1 cellular context compared by ENCODE assay signal in the genomic region with DNA sequence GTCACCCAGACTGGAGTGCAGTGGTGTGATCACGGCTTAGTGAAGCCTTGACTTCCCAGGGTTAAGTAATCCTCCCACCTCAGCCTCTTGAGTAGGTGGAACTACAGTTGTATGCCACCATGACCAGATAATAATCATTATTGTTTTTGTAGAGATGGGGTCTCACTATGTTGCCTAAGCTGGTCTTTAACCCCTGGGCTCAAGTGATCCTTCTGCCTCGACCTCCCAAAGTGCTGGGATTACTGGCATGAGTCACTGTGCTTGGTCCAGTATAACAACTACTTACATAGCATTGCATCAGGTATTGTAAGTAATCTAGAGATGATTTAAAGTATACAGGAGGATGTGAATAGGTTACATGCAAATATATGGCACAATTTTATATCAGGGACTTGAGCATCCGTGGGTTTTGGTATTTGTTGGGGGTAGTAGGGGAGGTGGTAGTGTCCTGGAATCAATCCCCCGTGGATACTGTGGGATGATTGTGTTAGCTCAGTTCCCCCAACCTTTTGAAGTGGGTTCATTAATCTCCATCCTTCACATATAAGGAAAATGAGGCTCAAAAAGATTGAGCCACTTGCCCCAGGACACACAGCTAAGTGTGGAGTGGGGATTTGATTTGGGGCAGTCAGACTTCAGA.
TF ChIP-seq lines count a peak whose summit lies in the region.

No MANE protein-coding gene starts in this region.

TF ChIP-seq in K562, 482 proteins besides CTCF, POLR2A, EP300 and RAD21 (continued from another document and continues in another):
- TF ChIP-seq PHTF2 (CRISPR knock-in tag; IDR thresholded peaks at IDR 0.05): no peak
- TF ChIP-seq BCL6 (CRISPR knock-in tag; IDR thresholded peaks at IDR 0.05): no peak
- no peak for TF ChIP-seq HMG20B (CRISPR knock-in tag; IDR thresholded peaks at IDR 0.05)
- TF ChIP-seq, protein P1, sequence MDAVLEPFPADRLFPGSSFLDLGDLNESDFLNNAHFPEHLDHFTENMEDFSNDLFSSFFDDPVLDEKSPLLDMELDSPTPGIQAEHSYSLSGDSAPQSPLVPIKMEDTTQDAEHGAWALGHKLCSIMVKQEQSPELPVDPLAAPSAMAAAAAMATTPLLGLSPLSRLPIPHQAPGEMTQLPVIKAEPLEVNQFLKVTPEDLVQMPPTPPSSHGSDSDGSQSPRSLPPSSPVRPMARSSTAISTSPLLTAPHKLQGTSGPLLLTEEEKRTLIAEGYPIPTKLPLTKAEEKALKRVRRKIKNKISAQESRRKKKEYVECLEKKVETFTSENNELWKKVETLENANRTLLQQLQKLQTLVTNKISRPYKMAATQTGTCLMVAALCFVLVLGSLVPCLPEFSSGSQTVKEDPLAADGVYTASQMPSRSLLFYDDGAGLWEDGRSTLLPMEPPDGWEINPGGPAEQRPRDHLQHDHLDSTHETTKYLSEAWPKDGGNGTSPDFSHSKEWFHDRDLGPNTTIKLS (IDR thresholded peaks at IDR 0.05; ENCODE audit: borderline replicate concordance, low read depth): no peak
- no peak for TF ChIP-seq ZNF217 (CRISPR knock-in tag; IDR thresholded peaks at IDR 0.05)
- TF ChIP-seq CBX8 (IDR thresholded peaks at IDR 0.05; ENCODE audit: borderline replicate concordance, extremely low read depth, low read depth, low read length, poor library complexity, severe bottlenecking): no peak
- 0 out of 2 replicates have a peak, but pooled peaks have one; percentile 11 for TF ChIP-seq ZNF41 (CRISPR knock-in tag; conservative IDR thresholded peaks at IDR 0.05)
- no peak for TF ChIP-seq RB1 (IDR thresholded peaks at IDR 0.05; ENCODE audit: low read depth)
- TF ChIP-seq NR2C1 (IDR thresholded peaks at IDR 0.05): no peak
- TF ChIP-seq NR2C1 (tag; IDR thresholded peaks at IDR 0.05): peak; percentile 61
- no peak for TF ChIP-seq NFE2L1 (tag; IDR thresholded peaks at IDR 0.05; ENCODE audit: borderline replicate concordance, low read depth)
- no peak for TF ChIP-seq NCOA4 (IDR thresholded peaks at IDR 0.05; ENCODE audit: partially characterized antibody)
- TF ChIP-seq FUS (optimal IDR thresholded peaks at IDR 0.05; ENCODE audit: low read depth, low read length): no peak
- TF ChIP-seq MEF2A (IDR thresholded peaks at IDR 0.05; ENCODE audit: control insufficient read depth, low read depth, low read length): no peak
- TF ChIP-seq, protein P2, sequence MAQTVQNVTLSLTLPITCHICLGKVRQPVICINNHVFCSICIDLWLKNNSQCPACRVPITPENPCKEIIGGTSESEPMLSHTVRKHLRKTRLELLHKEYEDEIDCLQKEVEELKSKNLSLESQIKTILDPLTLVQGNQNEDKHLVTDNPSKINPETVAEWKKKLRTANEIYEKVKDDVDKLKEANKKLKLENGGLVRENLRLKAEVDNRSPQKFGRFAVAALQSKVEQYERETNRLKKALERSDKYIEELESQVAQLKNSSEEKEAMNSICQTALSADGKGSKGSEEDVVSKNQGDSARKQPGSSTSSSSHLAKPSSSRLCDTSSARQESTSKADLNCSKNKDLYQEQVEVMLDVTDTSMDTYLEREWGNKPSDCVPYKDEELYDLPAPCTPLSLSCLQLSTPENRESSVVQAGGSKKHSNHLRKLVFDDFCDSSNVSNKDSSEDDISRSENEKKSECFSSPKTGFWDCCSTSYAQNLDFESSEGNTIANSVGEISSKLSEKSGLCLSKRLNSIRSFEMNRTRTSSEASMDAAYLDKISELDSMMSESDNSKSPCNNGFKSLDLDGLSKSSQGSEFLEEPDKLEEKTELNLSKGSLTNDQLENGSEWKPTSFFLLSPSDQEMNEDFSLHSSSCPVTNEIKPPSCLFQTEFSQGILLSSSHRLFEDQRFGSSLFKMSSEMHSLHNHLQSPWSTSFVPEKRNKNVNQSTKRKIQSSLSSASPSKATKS (CRISPR knock-in tag; IDR thresholded peaks at IDR 0.05): no peak
- TF ChIP-seq ZNF79 (CRISPR knock-in tag; IDR thresholded peaks at IDR 0.05; ENCODE audit: low read depth): no peak
- TF ChIP-seq, protein P3, sequence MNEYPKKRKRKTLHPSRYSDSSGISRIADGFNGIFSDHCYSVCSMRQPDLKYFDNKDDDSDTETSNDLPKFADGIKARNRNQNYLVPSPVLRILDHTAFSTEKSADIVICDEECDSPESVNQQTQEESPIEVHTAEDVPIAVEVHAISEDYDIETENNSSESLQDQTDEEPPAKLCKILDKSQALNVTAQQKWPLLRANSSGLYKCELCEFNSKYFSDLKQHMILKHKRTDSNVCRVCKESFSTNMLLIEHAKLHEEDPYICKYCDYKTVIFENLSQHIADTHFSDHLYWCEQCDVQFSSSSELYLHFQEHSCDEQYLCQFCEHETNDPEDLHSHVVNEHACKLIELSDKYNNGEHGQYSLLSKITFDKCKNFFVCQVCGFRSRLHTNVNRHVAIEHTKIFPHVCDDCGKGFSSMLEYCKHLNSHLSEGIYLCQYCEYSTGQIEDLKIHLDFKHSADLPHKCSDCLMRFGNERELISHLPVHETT (CRISPR knock-in tag; conservative IDR thresholded peaks at IDR 0.05 in 1 of 2, IDR thresholded peaks at IDR 0.05 in 1 of 2): no peak
- no peak for TF ChIP-seq NR2F6 (CRISPR knock-in tag; IDR thresholded peaks at IDR 0.05)
- no peak for TF ChIP-seq SP2 (IDR thresholded peaks at IDR 0.05; ENCODE audit: extremely low read depth, low read depth, low read length, poor library complexity, severe bottlenecking)
- TF ChIP-seq ZC3H4 (CRISPR knock-in tag; IDR thresholded peaks at IDR 0.05; ENCODE audit: borderline replicate concordance): no peak
- no peak for TF ChIP-seq FOXK2 (conservative IDR thresholded peaks at IDR 0.05 in 1 of 2, IDR thresholded peaks at IDR 0.05 in 1 of 2; ENCODE audit: low read depth in 2 of 2)
- TF ChIP-seq, protein P4, sequence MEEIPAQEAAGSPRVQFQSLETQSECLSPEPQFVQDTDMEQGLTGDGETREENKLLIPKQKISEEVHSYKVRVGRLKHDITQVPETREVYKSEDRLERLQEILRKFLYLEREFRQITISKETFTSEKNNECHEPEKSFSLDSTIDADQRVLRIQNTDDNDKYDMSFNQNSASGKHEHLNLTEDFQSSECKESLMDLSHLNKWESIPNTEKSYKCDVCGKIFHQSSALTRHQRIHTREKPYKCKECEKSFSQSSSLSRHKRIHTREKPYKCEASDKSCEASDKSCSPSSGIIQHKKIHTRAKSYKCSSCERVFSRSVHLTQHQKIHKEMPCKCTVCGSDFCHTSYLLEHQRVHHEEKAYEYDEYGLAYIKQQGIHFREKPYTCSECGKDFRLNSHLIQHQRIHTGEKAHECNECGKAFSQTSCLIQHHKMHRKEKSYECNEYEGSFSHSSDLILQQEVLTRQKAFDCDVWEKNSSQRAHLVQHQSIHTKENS (CRISPR knock-in tag; IDR thresholded peaks at IDR 0.05): no peak
- TF ChIP-seq SIN3A (IDR thresholded peaks at IDR 0.05; ENCODE audit: borderline replicate concordance in 2 of 2, control insufficient read depth in 1 of 2, low read depth in 2 of 2, low read length in 2 of 2): no peak
- no peak for TF ChIP-seq SMARCB1 (IDR thresholded peaks at IDR 0.05; ENCODE audit: insufficient read length, low read depth)
- TF ChIP-seq SMAD2 (IDR thresholded peaks at IDR 0.05; ENCODE audit: low read depth, low read length): no peak
- peak; percentile 89; the same call in 1 of the 2 replicates for TF ChIP-seq ZNF589 (CRISPR knock-in tag; IDR thresholded peaks at IDR 0.05; ENCODE audit: low read depth)
- no peak for TF ChIP-seq ZNF232 (CRISPR knock-in tag; IDR thresholded peaks at IDR 0.05)
- TF ChIP-seq FOXA1 (IDR thresholded peaks at IDR 0.05; ENCODE audit: borderline replicate concordance): no peak
- TF ChIP-seq TOE1 (IDR thresholded peaks at IDR 0.05; ENCODE audit: borderline replicate concordance): no peak
- TF ChIP-seq TOE1 (CRISPR knock-in tag; IDR thresholded peaks at IDR 0.05; ENCODE audit: borderline replicate concordance, low read depth): no peak
- no peak for TF ChIP-seq CREBBP (IDR thresholded peaks at IDR 0.05; ENCODE audit: low read depth, low read length)
- no peak for TF ChIP-seq ZNF134 (CRISPR knock-in tag; conservative IDR thresholded peaks at IDR 0.05)
- TF ChIP-seq ZNF184 (CRISPR knock-in tag; IDR thresholded peaks at IDR 0.05): no peak
- no peak for TF ChIP-seq SMAD1 (IDR thresholded peaks at IDR 0.05; ENCODE audit: low read depth, low read length, partially characterized antibody)
- TF ChIP-seq, protein P5, sequence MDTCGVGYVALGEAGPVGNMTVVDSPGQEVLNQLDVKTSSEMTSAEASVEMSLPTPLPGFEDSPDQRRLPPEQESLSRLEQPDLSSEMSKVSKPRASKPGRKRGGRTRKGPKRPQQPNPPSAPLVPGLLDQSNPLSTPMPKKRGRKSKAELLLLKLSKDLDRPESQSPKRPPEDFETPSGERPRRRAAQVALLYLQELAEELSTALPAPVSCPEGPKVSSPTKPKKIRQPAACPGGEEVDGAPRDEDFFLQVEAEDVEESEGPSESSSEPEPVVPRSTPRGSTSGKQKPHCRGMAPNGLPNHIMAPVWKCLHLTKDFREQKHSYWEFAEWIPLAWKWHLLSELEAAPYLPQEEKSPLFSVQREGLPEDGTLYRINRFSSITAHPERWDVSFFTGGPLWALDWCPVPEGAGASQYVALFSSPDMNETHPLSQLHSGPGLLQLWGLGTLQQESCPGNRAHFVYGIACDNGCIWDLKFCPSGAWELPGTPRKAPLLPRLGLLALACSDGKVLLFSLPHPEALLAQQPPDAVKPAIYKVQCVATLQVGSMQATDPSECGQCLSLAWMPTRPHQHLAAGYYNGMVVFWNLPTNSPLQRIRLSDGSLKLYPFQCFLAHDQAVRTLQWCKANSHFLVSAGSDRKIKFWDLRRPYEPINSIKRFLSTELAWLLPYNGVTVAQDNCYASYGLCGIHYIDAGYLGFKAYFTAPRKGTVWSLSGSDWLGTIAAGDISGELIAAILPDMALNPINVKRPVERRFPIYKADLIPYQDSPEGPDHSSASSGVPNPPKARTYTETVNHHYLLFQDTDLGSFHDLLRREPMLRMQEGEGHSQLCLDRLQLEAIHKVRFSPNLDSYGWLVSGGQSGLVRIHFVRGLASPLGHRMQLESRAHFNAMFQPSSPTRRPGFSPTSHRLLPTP (IDR thresholded peaks at IDR 0.05; ENCODE audit: borderline replicate concordance, extremely low read depth, insufficient read length): no peak
- TF ChIP-seq, protein P6, sequence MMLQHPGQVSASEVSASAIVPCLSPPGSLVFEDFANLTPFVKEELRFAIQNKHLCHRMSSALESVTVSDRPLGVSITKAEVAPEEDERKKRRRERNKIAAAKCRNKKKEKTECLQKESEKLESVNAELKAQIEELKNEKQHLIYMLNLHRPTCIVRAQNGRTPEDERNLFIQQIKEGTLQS (IDR thresholded peaks at IDR 0.05): peak; percentile 90
- TF ChIP-seq, protein P6 (CRISPR knock-in tag; conservative IDR thresholded peaks at IDR 0.05): no peak
- TF ChIP-seq, protein P7, sequence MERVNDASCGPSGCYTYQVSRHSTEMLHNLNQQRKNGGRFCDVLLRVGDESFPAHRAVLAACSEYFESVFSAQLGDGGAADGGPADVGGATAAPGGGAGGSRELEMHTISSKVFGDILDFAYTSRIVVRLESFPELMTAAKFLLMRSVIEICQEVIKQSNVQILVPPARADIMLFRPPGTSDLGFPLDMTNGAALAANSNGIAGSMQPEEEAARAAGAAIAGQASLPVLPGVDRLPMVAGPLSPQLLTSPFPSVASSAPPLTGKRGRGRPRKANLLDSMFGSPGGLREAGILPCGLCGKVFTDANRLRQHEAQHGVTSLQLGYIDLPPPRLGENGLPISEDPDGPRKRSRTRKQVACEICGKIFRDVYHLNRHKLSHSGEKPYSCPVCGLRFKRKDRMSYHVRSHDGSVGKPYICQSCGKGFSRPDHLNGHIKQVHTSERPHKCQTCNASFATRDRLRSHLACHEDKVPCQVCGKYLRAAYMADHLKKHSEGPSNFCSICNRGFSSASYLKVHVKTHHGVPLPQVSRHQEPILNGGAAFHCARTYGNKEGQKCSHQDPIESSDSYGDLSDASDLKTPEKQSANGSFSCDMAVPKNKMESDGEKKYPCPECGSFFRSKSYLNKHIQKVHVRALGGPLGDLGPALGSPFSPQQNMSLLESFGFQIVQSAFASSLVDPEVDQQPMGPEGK (CRISPR knock-in tag; IDR thresholded peaks at IDR 0.05; ENCODE audit: borderline replicate concordance): no peak
- no peak for TF ChIP-seq POLR2AphosphoS2 (IDR thresholded peaks at IDR 0.05; ENCODE audit: low read length)
- peak; percentile 91; the same call in 1 of the 2 replicates for TF ChIP-seq ZNF175 (CRISPR knock-in tag; IDR thresholded peaks at IDR 0.05; ENCODE audit: low read depth)
- no peak for TF ChIP-seq FOXA3 (CRISPR knock-in tag; conservative IDR thresholded peaks at IDR 0.05 in 1 of 2, IDR thresholded peaks at IDR 0.05 in 1 of 2)
- no peak for TF ChIP-seq ZNF778 (CRISPR knock-in tag; IDR thresholded peaks at IDR 0.05)
- peak; percentile 37; the same call in 1 of the 2 replicates for TF ChIP-seq CTBP1 (IDR thresholded peaks at IDR 0.05; ENCODE audit: borderline replicate concordance)
- TF ChIP-seq SNRNP70 (optimal IDR thresholded peaks at IDR 0.05; ENCODE audit: low read depth, low read length): no peak
- no peak for TF ChIP-seq ZNF124 (CRISPR knock-in tag; IDR thresholded peaks at IDR 0.05)
- no peak for TF ChIP-seq KLF10 (CRISPR knock-in tag; IDR thresholded peaks at IDR 0.05)
- TF ChIP-seq NRF1 (conservative IDR thresholded peaks at IDR 0.05 in 1 of 2, IDR thresholded peaks at IDR 0.05 in 1 of 2): no peak
- no peak for TF ChIP-seq HDAC1 (IDR thresholded peaks at IDR 0.05)
- TF ChIP-seq ZNF12 (CRISPR knock-in tag; IDR thresholded peaks at IDR 0.05): no peak
